1 cellular context compared by ENCODE assay signal in the genomic region with DNA sequence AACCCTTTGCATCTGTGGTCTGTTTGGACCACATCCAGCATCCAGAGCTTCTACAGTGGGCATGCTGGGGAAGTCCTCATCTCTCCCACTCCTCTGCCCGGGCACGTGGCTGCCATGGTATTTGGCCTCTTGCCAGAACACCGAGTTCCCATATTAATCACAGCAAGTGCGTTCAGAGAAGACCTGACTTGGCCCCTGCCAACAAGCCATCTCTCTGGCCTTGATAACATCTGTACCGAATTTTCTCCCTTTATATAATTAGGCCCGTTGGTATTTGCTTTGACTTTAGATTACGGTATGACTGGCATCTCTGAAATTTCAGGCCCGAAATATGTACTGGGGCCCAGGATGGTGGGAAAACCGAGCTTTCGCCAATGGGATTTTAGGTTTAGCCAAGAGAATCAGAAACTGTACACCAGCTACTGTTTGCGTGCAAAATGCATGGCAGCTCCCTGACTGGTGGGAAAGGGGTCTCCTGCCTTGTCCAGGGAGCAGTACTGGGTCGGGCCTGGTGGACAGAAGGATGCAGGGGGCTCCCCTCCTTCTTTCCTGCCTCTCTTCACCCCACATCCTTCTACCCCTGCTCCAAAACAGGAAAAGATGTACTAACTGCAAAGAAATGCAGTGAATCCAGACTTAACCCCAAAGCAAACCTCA.
TF ChIP-seq lines count a peak whose summit lies in the region.

No MANE protein-coding gene starts in this region.

TF ChIP-seq in GM23338, 12 proteins besides CTCF, POLR2A, EP300 and RAD21 (continued from another document):
- TF ChIP-seq REST (IDR thresholded peaks at IDR 0.05; ENCODE audit: unreplicated experiment) (no peak), EZH2phosphoT487 (IDR thresholded peaks at IDR 0.05; ENCODE audit: unreplicated experiment) (no peak)
TF ChIP-seq in GM23338: peak in this region for 0.
